8 cellular contexts compared by ENCODE assay signal in the genomic region with DNA sequence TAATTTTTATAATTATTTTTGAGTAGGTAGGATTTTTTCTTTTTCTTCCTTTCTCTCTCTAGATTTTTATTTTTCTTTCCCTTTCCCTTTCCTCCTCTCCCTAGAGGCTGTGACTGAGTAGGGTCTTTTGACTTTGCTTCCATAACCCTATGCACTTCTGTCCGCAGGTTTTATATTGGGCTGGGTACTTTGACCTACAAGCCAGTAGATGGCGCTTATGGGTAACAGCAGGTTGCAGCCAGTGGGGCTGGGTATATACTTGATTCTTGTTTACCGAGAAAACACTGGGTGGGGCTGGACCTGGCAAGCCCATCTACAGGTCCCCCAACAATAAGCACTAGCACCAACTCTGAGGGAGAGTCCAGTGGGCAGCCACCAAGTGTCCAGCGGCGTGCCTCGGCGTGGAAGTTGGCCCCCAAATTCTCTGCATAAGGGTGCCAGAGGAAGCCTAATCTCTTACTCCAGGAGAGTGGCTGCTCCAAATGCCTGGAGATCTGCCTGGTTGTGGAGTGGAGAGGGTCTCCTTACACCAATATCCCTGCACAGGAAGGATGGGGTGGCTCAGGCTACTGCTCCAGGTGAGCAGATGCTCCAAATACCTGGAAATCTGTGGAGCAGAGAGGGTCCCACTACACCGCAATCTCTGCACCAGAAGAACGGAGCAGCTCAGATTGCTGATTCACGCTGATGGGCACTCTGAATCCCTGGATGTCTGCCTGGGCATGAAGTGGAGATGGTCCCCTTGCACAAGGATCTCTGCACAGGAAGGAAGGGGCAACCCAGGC. TPM values are rescaled to one million over a fixed set of nuclear protein-coding genes. Genes with fewer than 3 reads are reported as not detected.
A peak's percentile ranks its signal among the peaks of the same experiment; 100 is the strongest.
DNase-seq lines count a peak whose midpoint lies in the region; ATAC-seq, FAIRE-seq and TF ChIP-seq lines count a peak whose summit lies in the region.
"Not testable (repeated sequence)": the region's sequence is repeated elsewhere in the genome, so short reads cannot be mapped to it uniquely, and the experiment has no call there.

No MANE protein-coding gene starts in this region.

- H3K4me1 Mint-ChIP-seq in activated CD4-positive, alpha-beta memory T cell treated with anti-CD3 and anti-CD28 coated beads for 36 hours (ENCODE audit: low read depth), result not testable (repeated sequence)

- not testable (repeated sequence) for H4K8ac ChIP-seq in H1 (ENCODE audit: extremely low read depth, insufficient read depth, low read length)

- not testable (repeated sequence) for FAIRE-seq in H1 (lab: Jason Lieb, UNC)

- not testable (repeated sequence) for H3K4me1 ChIP-seq in DND-41 (ENCODE audit: insufficient read depth, low read length); H1 (replicated peaks in 1 of 4; ENCODE audit: control insufficient read depth in 3 of 4, insufficient read depth in 4 of 4, low read length in 3 of 4); liver (ENCODE audit: control insufficient read depth in 4 of 4, insufficient read depth in 4 of 4, low read length in 3 of 4)

- not testable (repeated sequence) for H2BK120ac ChIP-seq in H1 (replicated peaks; ENCODE audit: low read depth, low read length)

- not testable (repeated sequence) for H3K36me3 Mint-ChIP-seq in activated CD4-positive, alpha-beta memory T cell treated with anti-CD3 and anti-CD28 coated beads for 36 hours

- H3K14ac ChIP-seq in H1 (ENCODE audit: insufficient read length), result not testable (repeated sequence)

- not testable (repeated sequence) for H3K9me3 Mint-ChIP-seq in activated CD4-positive, alpha-beta memory T cell treated with anti-CD3 and anti-CD28 coated beads for 36 hours

- CTCF ChIA-PET in activated CD4-positive, alpha-beta memory T cell treated with anti-CD3 and anti-CD28 coated beads for 36 hours (lab: Charles Lee), result interaction anchor here (1.0 to 1.6 kb wide), 2 partner anchors 15 to 213 kb away, joined by 4 to 13 read pairs; no protein-coding TSS in a partner anchor
- CTCF ChIA-PET in H1 (lab: Charles Lee; ENCODE audit: partially characterized antibody), result interaction anchor here (1.2 kb wide), 2 partner anchors 10 to 51 kb away, joined by 3 read pairs; no protein-coding TSS in a partner anchor

- H3K23ac ChIP-seq in H1 (ENCODE audit: insufficient read length), result not testable (repeated sequence)

- not testable (repeated sequence) for H4K20me1 ChIP-seq in DND-41 (ENCODE audit: insufficient read depth, low read length); H1 (replicated peaks in 1 of 2; ENCODE audit: control insufficient read depth in 1 of 2, insufficient read depth in 2 of 2, low read length in 2 of 2)

- not testable (repeated sequence) for H3K27ac ChIP-seq in DND-41 (ENCODE audit: low read length); H1 (ENCODE audit: low read depth, low read length); liver (ENCODE audit: low read depth in 1 of 2, low read length in 2 of 2)

- H2BK12ac ChIP-seq in H1 (ENCODE audit: low read depth, low read length), result not testable (repeated sequence)

- ATAC-seq in DND-41 (ENCODE audit: insufficient read depth, low read depth) (peak; percentile 80), GM19452 (IDR thresholded peaks at IDR 0.05; ENCODE audit: unreplicated experiment) (peak; percentile 98), HG03039 (IDR thresholded peaks at IDR 0.05; ENCODE audit: unreplicated experiment) (peak; percentile 95)

- not testable (repeated sequence) for H3K27me3 ChIP-seq in DND-41 (ENCODE audit: insufficient read depth, low read length, poor library complexity); H1 (replicated peaks in 1 of 4; ENCODE audit: control insufficient read depth in 3 of 4, extremely low read depth in 1 of 4, insufficient read depth in 3 of 4, low read length in 3 of 4); liver (ENCODE audit: control insufficient read depth in 4 of 4, insufficient read depth in 4 of 4, low read length in 3 of 4)

- H3K18ac ChIP-seq in H1 (ENCODE audit: extremely low read depth, low read length), result not testable (repeated sequence)

- not testable (repeated sequence) for H3K4me3 Mint-ChIP-seq in activated CD4-positive, alpha-beta memory T cell treated with anti-CD3 and anti-CD28 coated beads for 36 hours

- H3K27me3 Mint-ChIP-seq in activated CD4-positive, alpha-beta memory T cell treated with anti-CD3 and anti-CD28 coated beads for 36 hours, result not testable (repeated sequence)

- TF ChIP-seq RAD21 in H1 (IDR thresholded peaks at IDR 0.05 in 1 of 2, conservative IDR thresholded peaks at IDR 0.05 in 1 of 2; ENCODE audit: low read depth in 2 of 2, low read length in 2 of 2), result peak; percentile 23 to 39; a peak in 3 of 4 replicates
- TF ChIP-seq RAD21 in liver (IDR thresholded peaks at IDR 0.05), result peak; percentile 61 to 65

- WGBS in H1 (ENCODE audit: extremely low coverage in 1 of 2, insufficient coverage in 1 of 2, insufficient read length in 1 of 2, insufficient replicate concordance in 2 of 2, low coverage in 1 of 2, low lambda C conversion rate in 2 of 2, missing lambda C conversion rate in 1 of 2), 2 experiments, result 48% methylated on average over 7 of the region's 10 CpGs; no CpG with 5 or more reads in 1 of the 2 experiments
- WGBS in liver, result 58% methylated on average over 10 of the region's 10 CpGs

- not testable (repeated sequence) for H3K79me1 ChIP-seq in H1 (ENCODE audit: low read depth, low read length)

- H2AFZ ChIP-seq in DND-41 (ENCODE audit: low read depth, low read length); H1 (ENCODE audit: low read length): not testable (repeated sequence)

- not testable (repeated sequence) for H2BK20ac ChIP-seq in H1 (ENCODE audit: low read length)

- H3K36me3 ChIP-seq in DND-41 (ENCODE audit: insufficient read depth, low read length); H1 (ENCODE audit: control insufficient read depth in 2 of 4, insufficient read depth in 4 of 4, low read length in 3 of 4); liver (ENCODE audit: control insufficient read depth in 4 of 4, insufficient read depth in 3 of 4, low read depth in 1 of 4, low read length in 3 of 4): not testable (repeated sequence)

- TF ChIP-seq POLR2A in H1 (IDR thresholded peaks at IDR 0.05; ENCODE audit: control extremely low read depth in 1 of 2, low read depth in 2 of 2, low read length in 2 of 2), result not testable (repeated sequence)

- H3K4me2 ChIP-seq in DND-41 (ENCODE audit: insufficient read depth, low read length); H1 (ENCODE audit: insufficient read depth in 1 of 2, low read depth in 2 of 2, low read length in 2 of 2): not testable (repeated sequence)

- TF ChIP-seq CTCF in DND-41 (IDR thresholded peaks at IDR 0.05; ENCODE audit: borderline replicate concordance, extremely low read depth, low read length, poor library complexity, severe bottlenecking) (peak; percentile 48), H1 (IDR thresholded peaks at IDR 0.05; ENCODE audit: control extremely low read depth in 1 of 3, insufficient read depth in 1 of 3, low read depth in 1 of 3, low read length in 3 of 3) (peak in 2 of 3 experiments; percentile 23 to 27; a peak in 2 of 4 replicates), liver (IDR thresholded peaks at IDR 0.05; ENCODE audit: low read depth, low read length, missing input control) (peak; percentile 37)

- H2BK5ac ChIP-seq in H1 (ENCODE audit: low read depth, low read length), result not testable (repeated sequence)

- H2AK5ac ChIP-seq in H1 (ENCODE audit: low read depth, low read length), result not testable (repeated sequence)

- not testable (repeated sequence) for H3K4me3 ChIP-seq in DND-41 (ENCODE audit: low read depth in 1 of 2, low read length in 2 of 2); H1 (ENCODE audit: extremely low read depth in 1 of 4, insufficient read depth in 2 of 4, low read depth in 3 of 4, low read length in 4 of 4); liver (ENCODE audit: low read depth in 1 of 3, low read length in 3 of 3)

- not testable (repeated sequence) for H3K56ac ChIP-seq in H1 (replicated peaks; ENCODE audit: insufficient read length, low read depth, low read length)

- intact Hi-C loops in activated CD4-positive, alpha-beta memory T cell treated with anti-CD3 and anti-CD28 coated beads for 36 hours (cut with micrococcal nuclease), result not testable (repeated sequence)

- POLR2A ChIA-PET in activated CD4-positive, alpha-beta memory T cell treated with anti-CD3 and anti-CD28 coated beads for 36 hours (lab: Charles Lee); H1 (lab: Charles Lee; ENCODE audit: partially characterized antibody): not testable (repeated sequence)

- not testable (repeated sequence) for H3K79me2 ChIP-seq in DND-41 (ENCODE audit: insufficient read depth, low read length); H1 (ENCODE audit: control insufficient read depth in 1 of 2, insufficient read depth in 2 of 2, low read length in 2 of 2)

- H4K91ac ChIP-seq in H1 (replicated peaks; ENCODE audit: insufficient read length, low read length), result not testable (repeated sequence)

- not testable (repeated sequence) for H2BK15ac ChIP-seq in H1 (ENCODE audit: low read length)

- H3K9me3 ChIP-seq in DND-41 (ENCODE audit: insufficient read depth, low read length, severe bottlenecking); H1 (ENCODE audit: insufficient read depth in 2 of 2, low read depth in 1 of 2, low read length in 1 of 2); liver (ENCODE audit: control insufficient read depth in 4 of 4, low read length in 3 of 4): not testable (repeated sequence)

- DNase-seq in DND-41, result peak; percentile 14
- peak; percentile 1 for DNase-seq in NCI-H1105 treated with DMSO at 0.1 percent for 48 hours (lab: John Stamatoyannopoulos, UW)
- DNase-seq in activated CD4-positive, alpha-beta memory T cell treated with anti-CD3 and anti-CD28 coated beads for 36 hours, result peak; percentile 34
- not testable (repeated sequence) for DNase-seq in H1 (ENCODE audit: low read depth in 1 of 2, low spot score in 2 of 2)
- DNase-seq in stimulated activated naive CD4-positive, alpha-beta T cell (lab: John Stamatoyannopoulos, UW), result peak in 5 of 6 experiments; percentile 1 to 64 (median 9)

- not testable (repeated sequence) for H3K23me2 ChIP-seq in H1 (ENCODE audit: low read depth, low read length)

- H3K27ac Mint-ChIP-seq in activated CD4-positive, alpha-beta memory T cell treated with anti-CD3 and anti-CD28 coated beads for 36 hours, result not testable (repeated sequence)

- H4K5ac ChIP-seq in H1 (ENCODE audit: insufficient read length, low read depth, low read length), result not testable (repeated sequence)

- not testable (repeated sequence) for TF ChIP-seq EP300 in H1 (IDR thresholded peaks at IDR 0.05; ENCODE audit: borderline replicate concordance in 1 of 2, low read depth in 2 of 2, low read length in 2 of 2)

- not testable (repeated sequence) for H3K4ac ChIP-seq in H1 (replicated peaks; ENCODE audit: insufficient read length, low read depth, low read length)

- H3K9ac ChIP-seq in DND-41 (ENCODE audit: low read depth, low read length); H1 (replicated peaks in 1 of 4; ENCODE audit: extremely low read depth in 1 of 4, low read depth in 3 of 4, low read length in 3 of 4); liver (ENCODE audit: low read depth in 1 of 2, low read length in 2 of 2): not testable (repeated sequence)

RNA-seq across cellular contexts. Expression of a gene that starts 4.7 kb away (rescaled TPM):
- total RNA-seq in activated CD4-positive, alpha-beta memory T cell treated with anti-CD3 and anti-CD28 coated beads for 36 hours, result 1 to 10 TPM; 3.1 to 3.6 TPM
- total RNA-seq in H1 (2021; fragmentation: NEBNext Ultra II Directional; extraction: Animal tissue kit (Norgen Biotek cat#: 25700)), result 9.8 and 10.3 TPM in 2 replicates
- polyA plus RNA-seq in H1 (2011; rRNA removed) (1.7 and 2.9 TPM in 2 replicates), liver (1 to 10 TPM in 1 of 2 donors, under 1 TPM in 1; 0.55 to 1.4 TPM)
- 2.6 TPM for polyA plus RNA-seq in H1 (2011; cell fraction: cytosol; rRNA removed)
- 10.0 TPM for polyA plus RNA-seq in H1 (2011; cell fraction: nucleus; rRNA removed)
- 4.3 to 9.3 TPM (median 6.2 TPM) in 4 replicates for polyA plus RNA-seq in H1 (2012, experiment 1 of 2)
- 0.79 TPM for polyA plus RNA-seq in H1 (2012, experiment 2 of 2)
- 7.8 TPM for polyA plus RNA-seq in H1 (2013, experiment 1 of 2)
- 6.7 TPM for polyA plus RNA-seq in H1 (2013, experiment 2 of 2)
- 5.1 and 5.4 TPM in 2 replicates for polyA minus RNA-seq in H1 (2011; rRNA and poly(A)+ RNA removed)
- 3.4 TPM for polyA minus RNA-seq in H1 (2011; cell fraction: cytosol; rRNA and poly(A)+ RNA removed)
- 16.7 TPM for polyA minus RNA-seq in H1 (2011; cell fraction: nucleus; rRNA and poly(A)+ RNA removed)
- 1 to 10 TPM; 1.4 to 1.7 TPM for total RNA-seq in liver

RNA-seq across cellular contexts. Expression of a gene that starts 17.1 kb away (rescaled TPM):
- 1 to 10 TPM; 8.8 to 9.6 TPM for total RNA-seq in activated CD4-positive, alpha-beta memory T cell treated with anti-CD3 and anti-CD28 coated beads for 36 hours
- total RNA-seq in H1 (2021; fragmentation: NEBNext Ultra II Directional; extraction: Animal tissue kit (Norgen Biotek cat#: 25700)), result 11.8 and 14.2 TPM in 2 replicates
- polyA plus RNA-seq in H1 (2011; rRNA removed) (0.86 and 1.3 TPM in 2 replicates), liver (1 to 10 TPM; 2.5 to 4.6 TPM)
- 3.1 TPM for polyA plus RNA-seq in H1 (2011; cell fraction: cytosol; rRNA removed)
- 0.80 TPM for polyA plus RNA-seq in H1 (2011; cell fraction: nucleus; rRNA removed)
- polyA plus RNA-seq in H1 (2012, experiment 1 of 2), result 5.7 to 12.3 TPM (median 6.5 TPM) in 4 replicates
- polyA plus RNA-seq in H1 (2012, experiment 2 of 2), result 2.3 TPM
- polyA plus RNA-seq in H1 (2013, experiment 1 of 2), result 5.9 TPM
- 6.0 TPM for polyA plus RNA-seq in H1 (2013, experiment 2 of 2)
- 1.7 and 1.8 TPM in 2 replicates for polyA minus RNA-seq in H1 (2011; rRNA and poly(A)+ RNA removed)
- 1.7 TPM for polyA minus RNA-seq in H1 (2011; cell fraction: cytosol; rRNA and poly(A)+ RNA removed)
- 2.9 TPM for polyA minus RNA-seq in H1 (2011; cell fraction: nucleus; rRNA and poly(A)+ RNA removed)
- total RNA-seq in liver, result 1 to 10 TPM; 1.3 to 3.6 TPM

RNA-seq across cellular contexts. Expression of a gene that starts 55.6 kb away (rescaled TPM):
- total RNA-seq in activated CD4-positive, alpha-beta memory T cell treated with anti-CD3 and anti-CD28 coated beads for 36 hours, result not detected
- not detected in 2 replicates for total RNA-seq in H1 (2021; fragmentation: NEBNext Ultra II Directional; extraction: Animal tissue kit (Norgen Biotek cat#: 25700))
- polyA plus RNA-seq in H1 (2011; rRNA removed), result not detected in 2 replicates
- polyA plus RNA-seq in H1 (2011; cell fraction: cytosol; rRNA removed), result not detected
- not detected for polyA plus RNA-seq in H1 (2011; cell fraction: nucleus; rRNA removed)
- polyA plus RNA-seq in H1 (2012, experiment 1 of 2), result not detected in 4 replicates
- polyA plus RNA-seq in H1 (2012, experiment 2 of 2), result not detected
- polyA plus RNA-seq in H1 (2013, experiment 1 of 2), result not detected
- not detected for polyA plus RNA-seq in H1 (2013, experiment 2 of 2)
- not detected in 2 replicates for polyA minus RNA-seq in H1 (2011; rRNA and poly(A)+ RNA removed)
- polyA minus RNA-seq in H1 (2011; cell fraction: cytosol; rRNA and poly(A)+ RNA removed), result not detected
- polyA minus RNA-seq in H1 (2011; cell fraction: nucleus; rRNA and poly(A)+ RNA removed), result not detected
- total RNA-seq in liver, result not detected
- not detected for polyA plus RNA-seq in liver
